1 cellular context compared by ENCODE assay signal in the genomic region with DNA sequence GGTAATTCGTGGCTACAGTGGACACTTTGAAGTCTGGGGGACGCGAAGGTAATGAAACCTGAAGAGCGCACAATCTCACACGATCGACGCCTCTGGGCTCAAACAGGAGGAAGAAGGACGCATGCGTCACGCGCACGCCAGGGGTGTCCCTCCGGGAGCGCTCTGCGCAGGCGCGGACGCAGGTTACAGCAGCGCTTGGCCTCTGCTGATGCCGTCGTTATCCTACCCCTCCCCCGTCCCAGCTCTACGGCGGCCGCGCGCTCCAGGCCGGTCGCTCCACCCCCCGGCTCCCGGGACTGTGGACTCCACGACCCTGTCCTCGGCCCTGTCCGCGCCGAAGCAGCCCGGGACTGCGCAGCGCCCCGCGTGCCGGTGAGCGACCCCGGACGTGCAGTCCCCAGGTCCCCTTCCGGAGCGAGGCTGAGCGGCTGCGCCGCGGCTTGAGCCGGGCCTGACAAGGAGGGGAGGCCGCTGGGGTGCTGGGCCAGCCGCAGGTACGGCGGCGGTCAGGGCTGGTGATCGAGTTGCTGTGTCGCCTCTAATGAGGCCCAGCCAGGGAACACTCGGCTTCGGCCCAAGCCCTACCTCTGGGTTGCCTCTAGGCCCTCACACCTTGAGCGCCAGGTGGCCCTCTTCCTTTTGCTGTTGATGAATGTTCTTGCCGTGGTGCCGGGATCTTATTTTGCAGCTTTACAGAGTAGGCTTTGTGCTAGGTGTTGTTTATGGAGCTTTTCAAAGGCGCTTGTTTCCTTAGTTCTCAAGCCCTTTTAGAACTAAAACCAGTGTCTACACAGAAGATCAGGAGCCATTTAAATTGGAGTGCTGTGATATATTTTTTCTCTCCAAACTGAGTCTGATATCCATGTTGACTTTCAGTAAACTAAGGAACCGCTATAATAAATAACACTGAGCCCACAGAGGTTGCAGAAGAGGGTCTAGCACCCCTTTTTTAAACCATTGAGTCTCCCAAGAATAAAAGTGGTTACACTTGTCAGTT.
A peak's percentile ranks its signal among the peaks of the same experiment; 100 is the strongest.
TF ChIP-seq lines count a peak whose summit lies in the region.

TMEM106B (plus strand) TSS at position 241 of the 997 bp plus-strand sequence. CDS start 3,517 bp downstream, outside the sequence.

TF ChIP-seq in K562, 482 proteins besides CTCF, POLR2A, EP300 and RAD21 (continued from another document and continues in another):
- TF ChIP-seq POLR3A (IDR thresholded peaks at IDR 0.05; ENCODE audit: borderline replicate concordance, extremely low read depth, insufficient read depth, insufficient read length) (no peak), ARID1B (IDR thresholded peaks at IDR 0.05) (no peak; the same call in 1 of the 2 replicates), DACH1 (IDR thresholded peaks at IDR 0.05; ENCODE audit: partially characterized antibody) (no peak), SMARCB1 (IDR thresholded peaks at IDR 0.05; ENCODE audit: insufficient read length, low read depth) (no peak), ILF3 (IDR thresholded peaks at IDR 0.05; ENCODE audit: borderline replicate concordance) (no peak), ZC3H11A (IDR thresholded peaks at IDR 0.05; ENCODE audit: low read depth, low read length) (no peak), SAFB (IDR thresholded peaks at IDR 0.05; ENCODE audit: borderline replicate concordance, low read depth, low read length) (no peak), PML (IDR thresholded peaks at IDR 0.05; ENCODE audit: low read length) (peak; percentile 60; the same call in 1 of the 2 replicates), MAFG (tag; conservative IDR thresholded peaks at IDR 0.05) (no peak), PPARD (CRISPR knock-in tag; IDR thresholded peaks at IDR 0.05) (no peak), FOXA3 (CRISPR knock-in tag; conservative IDR thresholded peaks at IDR 0.05 in 1 of 2, IDR thresholded peaks at IDR 0.05 in 1 of 2) (no peak), BCOR (IDR thresholded peaks at IDR 0.05) (no peak), KAT2B (IDR thresholded peaks at IDR 0.05; ENCODE audit: low read depth, low read length) (no peak), ZFP1 (CRISPR knock-in tag; IDR thresholded peaks at IDR 0.05) (no peak), ZNF263 (CRISPR knock-in tag; IDR thresholded peaks at IDR 0.05; ENCODE audit: borderline replicate concordance) (no peak; the same call in none of the 2 replicates), BACH1 (tag; IDR thresholded peaks at IDR 0.05) (no peak), ZNF232 (CRISPR knock-in tag; IDR thresholded peaks at IDR 0.05) (peak; percentile 94), RNF2 (IDR thresholded peaks at IDR 0.05) (peak; percentile 81), ZNF780A (CRISPR knock-in tag; IDR thresholded peaks at IDR 0.05) (no peak), MXI1 (IDR thresholded peaks at IDR 0.05; ENCODE audit: low read depth, low read length) (no peak), CAMTA2 (CRISPR knock-in tag; conservative IDR thresholded peaks at IDR 0.05) (no peak), MLX (CRISPR knock-in tag; conservative IDR thresholded peaks at IDR 0.05) (0 out of 4 replicates have a peak, but pooled peaks of 1 of the 2 experiments have one; percentile 21), ZNF76 (CRISPR knock-in tag; IDR thresholded peaks at IDR 0.05; ENCODE audit: borderline replicate concordance) (no peak), NELFE (IDR thresholded peaks at IDR 0.05; ENCODE audit: insufficient read depth, insufficient read length) (no peak), ZNF445 (CRISPR knock-in tag; IDR thresholded peaks at IDR 0.05; ENCODE audit: low read depth) (no peak), EZH2 (IDR thresholded peaks at IDR 0.05; ENCODE audit: borderline replicate concordance, low read depth, low read length) (no peak), ZNF12 (CRISPR knock-in tag; IDR thresholded peaks at IDR 0.05) (no peak), MAFK (IDR thresholded peaks at IDR 0.05; ENCODE audit: low read length) (no peak), UBTF (IDR thresholded peaks at IDR 0.05; ENCODE audit: borderline replicate concordance in 1 of 2, low read depth in 2 of 2, low read length in 2 of 2) (peak in 1 of 2 experiments; percentile 53; a peak in 2 of 4 replicates), JUNB (CRISPR knock-in tag; conservative IDR thresholded peaks at IDR 0.05) (no peak), ZNF324 (CRISPR knock-in tag; IDR thresholded peaks at IDR 0.05) (no peak), HMG20B (CRISPR knock-in tag; IDR thresholded peaks at IDR 0.05) (no peak)
- TF ChIP-seq, protein P1, sequence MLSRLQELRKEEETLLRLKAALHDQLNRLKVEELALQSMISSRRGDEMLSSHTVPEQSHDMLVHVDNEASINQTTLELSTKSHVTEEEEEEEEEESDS (CRISPR knock-in tag; IDR thresholded peaks at IDR 0.05), result no peak
- TF ChIP-seq, protein P2, sequence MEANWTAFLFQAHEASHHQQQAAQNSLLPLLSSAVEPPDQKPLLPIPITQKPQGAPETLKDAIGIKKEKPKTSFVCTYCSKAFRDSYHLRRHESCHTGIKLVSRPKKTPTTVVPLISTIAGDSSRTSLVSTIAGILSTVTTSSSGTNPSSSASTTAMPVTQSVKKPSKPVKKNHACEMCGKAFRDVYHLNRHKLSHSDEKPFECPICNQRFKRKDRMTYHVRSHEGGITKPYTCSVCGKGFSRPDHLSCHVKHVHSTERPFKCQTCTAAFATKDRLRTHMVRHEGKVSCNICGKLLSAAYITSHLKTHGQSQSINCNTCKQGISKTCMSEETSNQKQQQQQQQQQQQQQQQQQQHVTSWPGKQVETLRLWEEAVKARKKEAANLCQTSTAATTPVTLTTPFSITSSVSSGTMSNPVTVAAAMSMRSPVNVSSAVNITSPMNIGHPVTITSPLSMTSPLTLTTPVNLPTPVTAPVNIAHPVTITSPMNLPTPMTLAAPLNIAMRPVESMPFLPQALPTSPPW (CRISPR knock-in tag; IDR thresholded peaks at IDR 0.05), result peak; percentile 79
- TF ChIP-seq, protein P3, sequence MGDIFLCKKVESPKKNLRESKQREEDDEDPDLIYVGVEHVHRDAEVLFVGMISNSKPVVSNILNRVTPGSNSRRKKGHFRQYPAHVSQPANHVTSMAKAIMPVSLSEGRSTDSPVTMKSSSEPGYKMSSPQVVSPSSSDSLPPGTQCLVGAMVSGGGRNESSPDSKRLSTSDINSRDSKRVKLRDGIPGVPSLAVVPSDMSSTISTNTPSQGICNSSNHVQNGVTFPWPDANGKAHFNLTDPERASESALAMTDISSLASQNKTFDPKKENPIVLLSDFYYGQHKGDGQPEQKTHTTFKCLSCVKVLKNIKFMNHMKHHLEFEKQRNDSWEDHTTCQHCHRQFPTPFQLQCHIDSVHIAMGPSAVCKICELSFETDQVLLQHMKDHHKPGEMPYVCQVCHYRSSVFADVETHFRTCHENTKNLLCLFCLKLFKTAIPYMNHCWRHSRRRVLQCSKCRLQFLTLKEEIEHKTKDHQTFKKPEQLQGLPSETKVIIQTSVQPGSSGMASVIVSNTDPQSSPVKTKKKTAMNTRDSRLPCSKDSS (IDR thresholded peaks at IDR 0.05; ENCODE audit: low read depth, partially characterized antibody), result no peak
- TF ChIP-seq, protein P4, sequence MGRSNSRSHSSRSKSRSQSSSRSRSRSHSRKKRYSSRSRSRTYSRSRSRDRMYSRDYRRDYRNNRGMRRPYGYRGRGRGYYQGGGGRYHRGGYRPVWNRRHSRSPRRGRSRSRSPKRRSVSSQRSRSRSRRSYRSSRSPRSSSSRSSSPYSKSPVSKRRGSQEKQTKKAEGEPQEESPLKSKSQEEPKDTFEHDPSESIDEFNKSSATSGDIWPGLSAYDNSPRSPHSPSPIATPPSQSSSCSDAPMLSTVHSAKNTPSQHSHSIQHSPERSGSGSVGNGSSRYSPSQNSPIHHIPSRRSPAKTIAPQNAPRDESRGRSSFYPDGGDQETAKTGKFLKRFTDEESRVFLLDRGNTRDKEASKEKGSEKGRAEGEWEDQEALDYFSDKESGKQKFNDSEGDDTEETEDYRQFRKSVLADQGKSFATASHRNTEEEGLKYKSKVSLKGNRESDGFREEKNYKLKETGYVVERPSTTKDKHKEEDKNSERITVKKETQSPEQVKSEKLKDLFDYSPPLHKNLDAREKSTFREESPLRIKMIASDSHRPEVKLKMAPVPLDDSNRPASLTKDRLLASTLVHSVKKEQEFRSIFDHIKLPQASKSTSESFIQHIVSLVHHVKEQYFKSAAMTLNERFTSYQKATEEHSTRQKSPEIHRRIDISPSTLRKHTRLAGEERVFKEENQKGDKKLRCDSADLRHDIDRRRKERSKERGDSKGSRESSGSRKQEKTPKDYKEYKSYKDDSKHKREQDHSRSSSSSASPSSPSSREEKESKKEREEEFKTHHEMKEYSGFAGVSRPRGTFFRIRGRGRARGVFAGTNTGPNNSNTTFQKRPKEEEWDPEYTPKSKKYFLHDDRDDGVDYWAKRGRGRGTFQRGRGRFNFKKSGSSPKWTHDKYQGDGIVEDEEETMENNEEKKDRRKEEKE (IDR thresholded peaks at IDR 0.05; ENCODE audit: borderline replicate concordance in 1 of 2, control insufficient read depth in 1 of 2, low read depth in 2 of 2, low read length in 1 of 2), result no peak
